In the genomic region with DNA sequence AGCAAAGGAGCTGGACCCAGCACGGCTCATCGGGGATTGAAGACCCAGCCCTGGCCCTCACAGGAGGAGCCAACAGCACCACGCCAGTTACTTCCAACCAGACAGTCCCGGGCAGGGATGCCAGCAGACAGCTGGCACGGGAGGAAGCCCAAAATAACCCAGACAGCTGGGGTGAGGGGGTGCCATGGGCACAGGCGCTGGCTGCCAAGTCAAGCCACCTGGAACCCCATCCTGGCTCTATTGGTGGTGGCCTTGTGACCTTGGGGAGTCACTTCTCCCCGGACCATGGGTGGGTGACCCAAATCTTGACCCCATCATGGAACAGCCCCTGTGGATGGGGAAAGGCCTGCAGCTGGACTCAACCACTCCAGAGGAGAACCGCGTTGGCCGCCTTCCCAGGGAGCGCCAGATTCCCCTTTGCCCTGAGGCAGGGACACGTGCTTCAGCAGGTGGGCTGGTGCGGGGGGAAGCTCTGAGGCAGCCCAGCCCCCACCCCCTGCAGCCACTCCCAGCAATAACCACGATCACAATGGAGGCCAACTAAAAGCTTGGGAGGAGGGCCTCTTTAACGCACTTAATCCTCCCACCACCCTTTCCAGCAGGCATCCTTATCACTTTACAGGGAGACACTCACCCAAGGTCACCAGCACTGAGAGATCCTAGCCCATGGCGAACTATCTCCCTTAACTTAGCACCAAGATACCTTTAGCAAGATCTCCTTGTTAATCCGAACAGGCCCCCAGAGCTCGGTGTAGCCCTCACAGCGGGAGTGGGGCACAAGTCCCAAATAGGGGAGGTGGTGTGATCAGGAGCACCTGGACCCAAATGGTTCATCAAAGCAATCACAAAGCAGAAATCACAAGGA, we compare ENCODE assay signal across 1 cellular context.
TF ChIP-seq lines count a peak whose summit lies in the region.

No MANE protein-coding gene starts in this region.

TF ChIP-seq in HepG2, 621 proteins besides CTCF, POLR2A, EP300 and RAD21 (continued from another document and continues in another):
- TF ChIP-seq, protein P1, sequence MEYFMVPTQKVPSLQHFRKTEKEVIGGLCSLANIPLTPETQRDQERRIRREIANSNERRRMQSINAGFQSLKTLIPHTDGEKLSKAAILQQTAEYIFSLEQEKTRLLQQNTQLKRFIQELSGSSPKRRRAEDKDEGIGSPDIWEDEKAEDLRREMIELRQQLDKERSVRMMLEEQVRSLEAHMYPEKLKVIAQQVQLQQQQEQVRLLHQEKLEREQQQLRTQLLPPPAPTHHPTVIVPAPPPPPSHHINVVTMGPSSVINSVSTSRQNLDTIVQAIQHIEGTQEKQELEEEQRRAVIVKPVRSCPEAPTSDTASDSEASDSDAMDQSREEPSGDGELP (IDR thresholded peaks at IDR 0.05; ENCODE audit: borderline replicate concordance, low read depth): peak; percentile 39; the same call in 1 of the 2 replicates
- TF ChIP-seq NPAS2 (CRISPR knock-in tag; IDR thresholded peaks at IDR 0.05; ENCODE audit: borderline replicate concordance) (no peak), ZNF747 (CRISPR knock-in tag; IDR thresholded peaks at IDR 0.05; ENCODE audit: borderline replicate concordance) (no peak), ARNTL (CRISPR knock-in tag; IDR thresholded peaks at IDR 0.05) (peak; percentile 97), ZNF431 (CRISPR knock-in tag; IDR thresholded peaks at IDR 0.05; ENCODE audit: borderline replicate concordance, low read depth) (peak; percentile 46; the same call in 1 of the 2 replicates), SIX1 (CRISPR knock-in tag; IDR thresholded peaks at IDR 0.05; ENCODE audit: borderline replicate concordance) (no peak), NR2C2 (CRISPR knock-in tag; IDR thresholded peaks at IDR 0.05; ENCODE audit: borderline replicate concordance) (no peak), SAP130 (CRISPR knock-in tag; IDR thresholded peaks at IDR 0.05; ENCODE audit: low read depth) (peak; percentile 82), TEAD3 (CRISPR knock-in tag; optimal IDR thresholded peaks at IDR 0.05; ENCODE audit: borderline replicate concordance) (peak; percentile 52), RARA (CRISPR knock-in tag; IDR thresholded peaks at IDR 0.05) (peak; percentile 74), PHF21A (CRISPR knock-in tag; IDR thresholded peaks at IDR 0.05) (peak; percentile 26; the same call in 1 of the 2 replicates), NRL (CRISPR knock-in tag; IDR thresholded peaks at IDR 0.05; ENCODE audit: borderline replicate concordance) (peak; percentile 74; the same call in 1 of the 2 replicates), ZKSCAN1 (IDR thresholded peaks at IDR 0.05; ENCODE audit: low read length) (no peak), XBP1 (CRISPR knock-in tag; IDR thresholded peaks at IDR 0.05) (no peak), ARNT2 (CRISPR knock-in tag; IDR thresholded peaks at IDR 0.05; ENCODE audit: low read depth) (0 out of 2 replicates have a peak, but pooled peaks have one; percentile 23), AHR (CRISPR knock-in tag; IDR thresholded peaks at IDR 0.05) (peak; percentile 21; the same call in 1 of the 2 replicates), GABPB1 (CRISPR knock-in tag; IDR thresholded peaks at IDR 0.05) (peak; percentile 53; the same call in 1 of the 2 replicates)
- TF ChIP-seq, protein P2, sequence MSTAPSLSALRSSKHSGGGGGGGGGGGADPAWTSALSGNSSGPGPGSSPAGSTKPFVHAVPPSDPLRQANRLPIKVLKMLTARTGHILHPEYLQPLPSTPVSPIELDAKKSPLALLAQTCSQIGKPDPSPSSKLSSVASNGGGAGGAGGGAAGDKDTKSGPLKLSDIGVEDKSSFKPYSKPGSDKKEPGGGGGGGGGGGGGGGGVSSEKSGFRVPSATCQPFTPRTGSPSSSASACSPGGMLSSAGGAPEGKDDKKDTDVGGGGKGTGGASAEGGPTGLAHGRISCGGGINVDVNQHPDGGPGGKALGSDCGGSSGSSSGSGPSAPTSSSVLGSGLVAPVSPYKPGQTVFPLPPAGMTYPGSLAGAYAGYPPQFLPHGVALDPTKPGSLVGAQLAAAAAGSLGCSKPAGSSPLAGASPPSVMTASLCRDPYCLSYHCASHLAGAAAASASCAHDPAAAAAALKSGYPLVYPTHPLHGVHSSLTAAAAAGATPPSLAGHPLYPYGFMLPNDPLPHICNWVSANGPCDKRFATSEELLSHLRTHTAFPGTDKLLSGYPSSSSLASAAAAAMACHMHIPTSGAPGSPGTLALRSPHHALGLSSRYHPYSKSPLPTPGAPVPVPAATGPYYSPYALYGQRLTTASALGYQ (CRISPR knock-in tag; IDR thresholded peaks at IDR 0.05): no peak
- TF ChIP-seq, protein P3, sequence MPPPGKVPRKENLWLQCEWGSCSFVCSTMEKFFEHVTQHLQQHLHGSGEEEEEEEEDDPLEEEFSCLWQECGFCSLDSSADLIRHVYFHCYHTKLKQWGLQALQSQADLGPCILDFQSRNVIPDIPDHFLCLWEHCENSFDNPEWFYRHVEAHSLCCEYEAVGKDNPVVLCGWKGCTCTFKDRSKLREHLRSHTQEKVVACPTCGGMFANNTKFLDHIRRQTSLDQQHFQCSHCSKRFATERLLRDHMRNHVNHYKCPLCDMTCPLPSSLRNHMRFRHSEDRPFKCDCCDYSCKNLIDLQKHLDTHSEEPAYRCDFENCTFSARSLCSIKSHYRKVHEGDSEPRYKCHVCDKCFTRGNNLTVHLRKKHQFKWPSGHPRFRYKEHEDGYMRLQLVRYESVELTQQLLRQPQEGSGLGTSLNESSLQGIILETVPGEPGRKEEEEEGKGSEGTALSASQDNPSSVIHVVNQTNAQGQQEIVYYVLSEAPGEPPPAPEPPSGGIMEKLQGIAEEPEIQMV (CRISPR knock-in tag; IDR thresholded peaks at IDR 0.05; ENCODE audit: low read depth): no peak
- TF ChIP-seq, protein P4, sequence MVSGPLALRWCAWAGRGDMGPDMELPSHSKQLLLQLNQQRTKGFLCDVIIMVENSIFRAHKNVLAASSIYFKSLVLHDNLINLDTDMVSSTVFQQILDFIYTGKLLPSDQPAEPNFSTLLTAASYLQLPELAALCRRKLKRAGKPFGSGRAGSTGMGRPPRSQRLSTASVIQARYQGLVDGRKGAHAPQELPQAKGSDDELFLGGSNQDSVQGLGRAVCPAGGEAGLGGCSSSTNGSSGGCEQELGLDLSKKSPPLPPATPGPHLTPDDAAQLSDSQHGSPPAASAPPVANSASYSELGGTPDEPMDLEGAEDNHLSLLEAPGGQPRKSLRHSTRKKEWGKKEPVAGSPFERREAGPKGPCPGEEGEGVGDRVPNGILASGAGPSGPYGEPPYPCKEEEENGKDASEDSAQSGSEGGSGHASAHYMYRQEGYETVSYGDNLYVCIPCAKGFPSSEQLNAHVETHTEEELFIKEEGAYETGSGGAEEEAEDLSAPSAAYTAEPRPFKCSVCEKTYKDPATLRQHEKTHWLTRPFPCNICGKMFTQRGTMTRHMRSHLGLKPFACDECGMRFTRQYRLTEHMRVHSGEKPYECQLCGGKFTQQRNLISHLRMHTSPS (CRISPR knock-in tag; IDR thresholded peaks at IDR 0.05; ENCODE audit: low read depth): peak; percentile 55
- TF ChIP-seq, protein P5, sequence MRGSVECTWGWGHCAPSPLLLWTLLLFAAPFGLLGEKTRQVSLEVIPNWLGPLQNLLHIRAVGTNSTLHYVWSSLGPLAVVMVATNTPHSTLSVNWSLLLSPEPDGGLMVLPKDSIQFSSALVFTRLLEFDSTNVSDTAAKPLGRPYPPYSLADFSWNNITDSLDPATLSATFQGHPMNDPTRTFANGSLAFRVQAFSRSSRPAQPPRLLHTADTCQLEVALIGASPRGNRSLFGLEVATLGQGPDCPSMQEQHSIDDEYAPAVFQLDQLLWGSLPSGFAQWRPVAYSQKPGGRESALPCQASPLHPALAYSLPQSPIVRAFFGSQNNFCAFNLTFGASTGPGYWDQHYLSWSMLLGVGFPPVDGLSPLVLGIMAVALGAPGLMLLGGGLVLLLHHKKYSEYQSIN (CRISPR knock-in tag; IDR thresholded peaks at IDR 0.05; ENCODE audit: borderline replicate concordance): no peak
- TF ChIP-seq, protein P6, sequence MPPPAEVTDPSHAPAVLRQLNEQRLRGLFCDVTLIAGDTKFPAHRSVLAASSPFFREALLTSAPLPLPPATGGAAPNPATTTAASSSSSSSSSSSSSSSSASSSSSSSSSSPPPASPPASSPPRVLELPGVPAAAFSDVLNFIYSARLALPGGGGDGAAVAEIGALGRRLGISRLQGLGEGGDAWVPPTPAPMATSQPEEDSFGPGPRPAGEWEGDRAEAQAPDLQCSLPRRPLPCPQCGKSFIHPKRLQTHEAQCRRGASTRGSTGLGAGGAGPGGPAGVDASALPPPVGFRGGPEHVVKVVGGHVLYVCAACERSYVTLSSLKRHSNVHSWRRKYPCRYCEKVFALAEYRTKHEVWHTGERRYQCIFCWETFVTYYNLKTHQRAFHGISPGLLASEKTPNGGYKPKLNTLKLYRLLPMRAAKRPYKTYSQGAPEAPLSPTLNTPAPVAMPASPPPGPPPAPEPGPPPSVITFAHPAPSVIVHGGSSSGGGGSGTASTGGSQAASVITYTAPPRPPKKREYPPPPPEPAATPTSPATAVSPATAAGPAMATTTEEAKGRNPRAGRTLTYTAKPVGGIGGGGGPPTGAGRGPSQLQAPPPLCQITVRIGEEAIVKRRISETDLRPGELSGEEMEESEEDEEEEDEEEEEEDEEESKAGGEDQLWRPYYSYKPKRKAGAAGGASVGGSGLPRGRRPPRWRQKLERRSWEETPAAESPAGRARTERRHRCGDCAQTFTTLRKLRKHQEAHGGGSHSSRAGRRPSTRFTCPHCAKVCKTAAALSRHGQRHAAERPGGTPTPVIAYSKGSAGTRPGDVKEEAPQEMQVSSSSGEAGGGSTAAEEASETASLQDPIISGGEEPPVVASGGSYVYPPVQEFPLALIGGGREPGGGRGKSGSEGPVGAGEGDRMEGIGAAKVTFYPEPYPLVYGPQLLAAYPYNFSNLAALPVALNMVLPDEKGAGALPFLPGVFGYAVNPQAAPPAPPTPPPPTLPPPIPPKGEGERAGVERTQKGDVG (CRISPR knock-in tag; IDR thresholded peaks at IDR 0.05; ENCODE audit: borderline replicate concordance): 0 out of 2 replicates have a peak, but pooled peaks have one; percentile 4
- TF ChIP-seq, protein P7, sequence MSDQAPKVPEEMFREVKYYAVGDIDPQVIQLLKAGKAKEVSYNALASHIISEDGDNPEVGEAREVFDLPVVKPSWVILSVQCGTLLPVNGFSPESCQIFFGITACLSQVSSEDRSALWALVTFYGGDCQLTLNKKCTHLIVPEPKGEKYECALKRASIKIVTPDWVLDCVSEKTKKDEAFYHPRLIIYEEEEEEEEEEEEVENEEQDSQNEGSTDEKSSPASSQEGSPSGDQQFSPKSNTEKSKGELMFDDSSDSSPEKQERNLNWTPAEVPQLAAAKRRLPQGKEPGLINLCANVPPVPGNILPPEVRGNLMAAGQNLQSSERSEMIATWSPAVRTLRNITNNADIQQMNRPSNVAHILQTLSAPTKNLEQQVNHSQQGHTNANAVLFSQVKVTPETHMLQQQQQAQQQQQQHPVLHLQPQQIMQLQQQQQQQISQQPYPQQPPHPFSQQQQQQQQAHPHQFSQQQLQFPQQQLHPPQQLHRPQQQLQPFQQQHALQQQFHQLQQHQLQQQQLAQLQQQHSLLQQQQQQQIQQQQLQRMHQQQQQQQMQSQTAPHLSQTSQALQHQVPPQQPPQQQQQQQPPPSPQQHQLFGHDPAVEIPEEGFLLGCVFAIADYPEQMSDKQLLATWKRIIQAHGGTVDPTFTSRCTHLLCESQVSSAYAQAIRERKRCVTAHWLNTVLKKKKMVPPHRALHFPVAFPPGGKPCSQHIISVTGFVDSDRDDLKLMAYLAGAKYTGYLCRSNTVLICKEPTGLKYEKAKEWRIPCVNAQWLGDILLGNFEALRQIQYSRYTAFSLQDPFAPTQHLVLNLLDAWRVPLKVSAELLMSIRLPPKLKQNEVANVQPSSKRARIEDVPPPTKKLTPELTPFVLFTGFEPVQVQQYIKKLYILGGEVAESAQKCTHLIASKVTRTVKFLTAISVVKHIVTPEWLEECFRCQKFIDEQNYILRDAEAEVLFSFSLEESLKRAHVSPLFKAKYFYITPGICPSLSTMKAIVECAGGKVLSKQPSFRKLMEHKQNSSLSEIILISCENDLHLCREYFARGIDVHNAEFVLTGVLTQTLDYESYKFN (CRISPR knock-in tag; conservative IDR thresholded peaks at IDR 0.05): peak; percentile 45
- TF ChIP-seq, protein P8, sequence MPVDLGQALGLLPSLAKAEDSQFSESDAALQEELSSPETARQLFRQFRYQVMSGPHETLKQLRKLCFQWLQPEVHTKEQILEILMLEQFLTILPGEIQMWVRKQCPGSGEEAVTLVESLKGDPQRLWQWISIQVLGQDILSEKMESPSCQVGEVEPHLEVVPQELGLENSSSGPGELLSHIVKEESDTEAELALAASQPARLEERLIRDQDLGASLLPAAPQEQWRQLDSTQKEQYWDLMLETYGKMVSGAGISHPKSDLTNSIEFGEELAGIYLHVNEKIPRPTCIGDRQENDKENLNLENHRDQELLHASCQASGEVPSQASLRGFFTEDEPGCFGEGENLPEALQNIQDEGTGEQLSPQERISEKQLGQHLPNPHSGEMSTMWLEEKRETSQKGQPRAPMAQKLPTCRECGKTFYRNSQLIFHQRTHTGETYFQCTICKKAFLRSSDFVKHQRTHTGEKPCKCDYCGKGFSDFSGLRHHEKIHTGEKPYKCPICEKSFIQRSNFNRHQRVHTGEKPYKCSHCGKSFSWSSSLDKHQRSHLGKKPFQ (CRISPR knock-in tag; IDR thresholded peaks at IDR 0.05; ENCODE audit: insufficient replicate concordance): peak; percentile 7
- TF ChIP-seq, protein P9, sequence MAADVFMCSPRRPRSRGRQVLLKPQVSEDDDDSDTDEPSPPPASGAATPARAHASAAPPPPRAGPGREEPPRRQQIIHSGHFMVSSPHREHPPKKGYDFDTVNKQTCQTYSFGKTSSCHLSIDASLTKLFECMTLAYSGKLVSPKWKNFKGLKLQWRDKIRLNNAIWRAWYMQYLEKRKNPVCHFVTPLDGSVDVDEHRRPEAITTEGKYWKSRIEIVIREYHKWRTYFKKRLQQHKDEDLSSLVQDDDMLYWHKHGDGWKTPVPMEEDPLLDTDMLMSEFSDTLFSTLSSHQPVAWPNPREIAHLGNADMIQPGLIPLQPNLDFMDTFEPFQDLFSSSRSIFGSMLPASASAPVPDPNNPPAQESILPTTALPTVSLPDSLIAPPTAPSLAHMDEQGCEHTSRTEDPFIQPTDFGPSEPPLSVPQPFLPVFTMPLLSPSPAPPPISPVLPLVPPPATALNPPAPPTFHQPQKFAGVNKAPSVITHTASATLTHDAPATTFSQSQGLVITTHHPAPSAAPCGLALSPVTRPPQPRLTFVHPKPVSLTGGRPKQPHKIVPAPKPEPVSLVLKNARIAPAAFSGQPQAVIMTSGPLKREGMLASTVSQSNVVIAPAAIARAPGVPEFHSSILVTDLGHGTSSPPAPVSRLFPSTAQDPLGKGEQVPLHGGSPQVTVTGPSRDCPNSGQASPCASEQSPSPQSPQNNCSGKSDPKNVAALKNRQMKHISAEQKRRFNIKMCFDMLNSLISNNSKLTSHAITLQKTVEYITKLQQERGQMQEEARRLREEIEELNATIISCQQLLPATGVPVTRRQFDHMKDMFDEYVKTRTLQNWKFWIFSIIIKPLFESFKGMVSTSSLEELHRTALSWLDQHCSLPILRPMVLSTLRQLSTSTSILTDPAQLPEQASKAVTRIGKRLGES (CRISPR knock-in tag; IDR thresholded peaks at IDR 0.05; ENCODE audit: borderline replicate concordance): no peak
- TF ChIP-seq, protein P10, sequence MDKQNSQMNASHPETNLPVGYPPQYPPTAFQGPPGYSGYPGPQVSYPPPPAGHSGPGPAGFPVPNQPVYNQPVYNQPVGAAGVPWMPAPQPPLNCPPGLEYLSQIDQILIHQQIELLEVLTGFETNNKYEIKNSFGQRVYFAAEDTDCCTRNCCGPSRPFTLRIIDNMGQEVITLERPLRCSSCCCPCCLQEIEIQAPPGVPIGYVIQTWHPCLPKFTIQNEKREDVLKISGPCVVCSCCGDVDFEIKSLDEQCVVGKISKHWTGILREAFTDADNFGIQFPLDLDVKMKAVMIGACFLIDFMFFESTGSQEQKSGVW (CRISPR knock-in tag; IDR thresholded peaks at IDR 0.05; ENCODE audit: borderline replicate concordance): no peak
- TF ChIP-seq, protein P11, sequence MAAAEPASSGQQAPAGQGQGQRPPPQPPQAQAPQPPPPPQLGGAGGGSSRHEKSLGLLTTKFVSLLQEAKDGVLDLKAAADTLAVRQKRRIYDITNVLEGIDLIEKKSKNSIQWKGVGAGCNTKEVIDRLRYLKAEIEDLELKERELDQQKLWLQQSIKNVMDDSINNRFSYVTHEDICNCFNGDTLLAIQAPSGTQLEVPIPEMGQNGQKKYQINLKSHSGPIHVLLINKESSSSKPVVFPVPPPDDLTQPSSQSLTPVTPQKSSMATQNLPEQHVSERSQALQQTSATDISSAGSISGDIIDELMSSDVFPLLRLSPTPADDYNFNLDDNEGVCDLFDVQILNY (CRISPR knock-in tag; conservative IDR thresholded peaks at IDR 0.05): no peak
